Comparison of ENCODE assay signal across 8 cellular contexts in genomic region chr2:159612255-159612901, GRCh38. TPM values are rescaled to one million over a fixed set of nuclear protein-coding genes. Genes with fewer than 3 reads are reported as not detected.
DNase-seq lines count a peak whose midpoint lies in the region; ATAC-seq and TF ChIP-seq lines count a peak whose summit lies in the region.

No MANE protein-coding gene starts in this region.

- no peaks in the 10 kb centered on the region for H3K9me3 ChIP-seq in ascending aorta
- H3K9me3 ChIP-seq in Karpas-422 (ENCODE audit: low read length), result no peaks in the 10 kb centered on the region

- H3K79me2 ChIP-seq in Karpas-422 (ENCODE audit: low read length), result no peaks in the 10 kb centered on the region

- intact Hi-C loops in ascending aorta (cut with DNase I), result loop anchor here (10.0 kb wide), 5 partner anchors 98 to 882 kb away; partner anchors contain the start of genes CD302, RBMS1 and TANC1

- H3K27me3 ChIP-seq in ascending aorta (no peaks in the 10 kb centered on the region), Karpas-422 (ENCODE audit: low read length) (no peaks in the 10 kb centered on the region)

- no peak for ATAC-seq in HG03442 (IDR thresholded peaks at IDR 0.05; ENCODE audit: unreplicated experiment)
- ATAC-seq in GM18511 (IDR thresholded peaks at IDR 0.05; ENCODE audit: unreplicated experiment), result no peak

- H3K9ac ChIP-seq in Karpas-422 (ENCODE audit: low read length), result no peak overlapping the region

- no peaks in the 10 kb centered on the region for H3K9me2 ChIP-seq in Karpas-422 (replicated peaks; ENCODE audit: insufficient read depth, low read length)

- H3K4me1 ChIP-seq in ascending aorta (peaks cover 2 to 15% of the 10 kb centered on the region in 2 donors), Karpas-422 (ENCODE audit: low read length) (peaks cover 10% of the 10 kb centered on the region)

- in situ Hi-C loops in Caki2 (cut with HindIII; ENCODE audit: low pct_unique_long_range_greater_than_20kb, low sequenced_read_pairs), result loop anchor here (25.0 kb wide), 1 partner anchor 100 kb away; the partner anchor contains the start of gene MARCHF7

- H4K20me1 ChIP-seq in Karpas-422 (ENCODE audit: insufficient read depth, low read depth, low read length), result no peaks in the 10 kb centered on the region

- no peak for TF ChIP-seq CTCF in ascending aorta (IDR thresholded peaks at IDR 0.05)

- H2AFZ ChIP-seq in Karpas-422 (ENCODE audit: low read length), result no peak overlapping the region

- peak overlapping the region; percentile 77 to 81 for H3K4me3 ChIP-seq in ascending aorta
- no peak overlapping the region for H3K4me3 ChIP-seq in Karpas-422 (ENCODE audit: low read length)

- H3K36me3 ChIP-seq in ascending aorta (no peaks in the 10 kb centered on the region), Karpas-422 (ENCODE audit: insufficient read depth, low read length) (no peaks in the 10 kb centered on the region)

- peak; percentile 21 for DNase-seq in Caki2 (ENCODE audit: low read depth)
- peak; percentile 67 for DNase-seq in NCI-H1092 treated with DMSO at 0.1 percent for 48 hours (lab: John Stamatoyannopoulos, UW)
- DNase-seq in ascending aorta (ENCODE audit: low spot score in 2 of 2), result no peak
- peak; percentile 38 to 47 for DNase-seq in lung microvascular endothelial cell (ENCODE audit: low read depth in 2 of 2)
- DNase-seq in Karpas-422, result no peak
- DNase-seq in ureter (ENCODE audit: low spot score), result no peak

- peak overlapping the region; percentile 11 to 20 for H3K27ac ChIP-seq in ascending aorta
- H3K27ac ChIP-seq in Karpas-422 (ENCODE audit: low read length), result no peak overlapping the region

- H3K4me2 ChIP-seq in Karpas-422 (ENCODE audit: low read depth, low read length, poor library complexity, severe bottlenecking), result no peak overlapping the region

RNA-seq across cellular contexts. Expression of gene BAZ2B, which starts 4.0 kb away (rescaled TPM):
- 8.4 and 10.4 TPM in 2 replicates for total RNA-seq in Caki2 (2014; rRNA removed; shearing (Covaris generic); ENCODE audit: low replicate concordance)
- total RNA-seq in ascending aorta (30.8 TPM), lung microvascular endothelial cell (45.8 and 68.8 TPM in 2 replicates), ureter (135 TPM)
- total RNA-seq in Karpas-422 (2014; rRNA removed; shearing (Covaris generic); ENCODE audit: low replicate concordance), result 1.1 and 2.2 TPM in 2 replicates

Comparison
In these comparisons a context has a peak if more than half of its experiments do, and no peak if none do; other contexts are left out.
1. DNase-seq: peak in Caki2 (single experiment), NCI-H1092 treated with DMSO at 0.1 percent for 48 hours (single experiment) and lung microvascular endothelial cell (2 of 2); none in ascending aorta (0 of 2), Karpas-422 (single experiment) and ureter (single experiment).